In the genomic region with DNA sequence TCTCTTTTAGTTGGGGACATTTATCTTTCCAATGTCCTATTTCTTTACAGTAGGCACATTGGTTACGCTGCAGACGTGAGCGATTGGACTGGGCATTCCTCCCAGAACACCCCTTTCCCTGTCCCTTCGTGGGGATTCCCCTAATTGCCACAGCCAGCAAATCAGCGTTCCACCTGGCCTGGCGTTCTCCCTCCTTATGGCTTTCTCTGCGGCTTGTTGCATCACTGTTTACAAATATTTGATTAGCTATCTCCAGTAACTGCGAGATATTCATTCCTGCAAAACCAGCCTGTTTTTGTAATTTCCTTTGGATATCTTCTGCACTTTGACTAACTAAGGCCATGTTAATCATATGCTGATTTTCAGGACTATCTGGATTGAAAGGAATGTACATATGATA, we compare ENCODE assay signal across 17 cellular contexts.
DNase-seq lines count a peak whose midpoint lies in the region; ATAC-seq and TF ChIP-seq lines count a peak whose summit lies in the region.
"Had no signal": no experiment of that assay in that cellular context is flagged by ENCODE, and none has a peak within 500 bp of the region (broad histone marks: within the 10 kb centered on the region; RNA-seq: fewer than 3 reads in every experiment).

No MANE protein-coding gene starts in this region.

- no peak for TF ChIP-seq CTCF in Calu3 (IDR thresholded peaks at IDR 0.05; ENCODE audit: unreplicated experiment)
- no peak for TF ChIP-seq CTCF in LNCaP clone FGC (IDR thresholded peaks at IDR 0.05; ENCODE audit: control insufficient read depth, extremely low read depth, insufficient read depth)
- TF ChIP-seq CTCF in lower lobe of right lung (IDR thresholded peaks at IDR 0.05), result no peak
- no peak for TF ChIP-seq CTCF in WERI-Rb-1 (IDR thresholded peaks at IDR 0.05; ENCODE audit: low read depth, low read length)

- no peaks in the 10 kb centered on the region for H3K36me3 Mint-ChIP-seq in Calu3 (ENCODE audit: insufficient read depth, unreplicated experiment)

- peaks cover 36% of the 10 kb centered on the region for H3K4me1 Mint-ChIP-seq in Calu3 (ENCODE audit: low read depth, unreplicated experiment)

- CTCF ChIA-PET in Calu3 (lab: Charles Lee), result no interaction called here

- no peak overlapping the region for H3K4me3 Mint-ChIP-seq in Calu3 (ENCODE audit: low read depth, unreplicated experiment)
- H3K4me3 Mint-ChIP-seq: B cell; CD4-positive, alpha-beta T cell; GM23338; H9; IgD-negative memory B cell had no signal

- H3K27me3 ChIP-seq in lower lobe of right lung (ENCODE audit: low read depth), result no peaks in the 10 kb centered on the region
- peaks cover 37% of the 10 kb centered on the region for H3K27me3 ChIP-seq in WERI-Rb-1 (ENCODE audit: insufficient read depth, low read depth, severe bottlenecking)

- H3K4me1 ChIP-seq in lower lobe of right lung, result no peaks in the 10 kb centered on the region

- H3K4me3 ChIP-seq in LNCaP clone FGC (ENCODE audit: low read depth, low read length), result no peak overlapping the region
- no peak overlapping the region for H3K4me3 ChIP-seq in lower lobe of right lung
- no peak overlapping the region for H3K4me3 ChIP-seq in WERI-Rb-1 (ENCODE audit: low read depth, low read length)
- H3K4me3 ChIP-seq: GM23338 had no signal

- peak overlapping the region; percentile 8 for H3K27ac Mint-ChIP-seq in Calu3 (ENCODE audit: unreplicated experiment)
- H3K27ac Mint-ChIP-seq: B cell; CD4-positive, alpha-beta T cell; GM23338; H9 had no signal

- no TSS peak for BruUV-seq in Calu3 (replicated peaks; lab: Mats Ljungman, UMichigan)

- H3K27ac ChIP-seq in lower lobe of right lung, result no peak overlapping the region
- H3K27ac ChIP-seq in WERI-Rb-1, result no peak overlapping the region

- H3K9me3 ChIP-seq in lower lobe of right lung (no peaks in the 10 kb centered on the region), WERI-Rb-1 (ENCODE audit: severe bottlenecking) (no peaks in the 10 kb centered on the region)

- no peaks in the 10 kb centered on the region for H3K9me3 Mint-ChIP-seq in Calu3 (ENCODE audit: low read depth, unreplicated experiment)
- H3K9me3 Mint-ChIP-seq: CD4-positive, alpha-beta T cell; IgD-negative memory B cell had no signal

- ATAC-seq in lower lobe of right lung (peak; percentile 61 to 83), GM18873 (IDR thresholded peaks at IDR 0.05; ENCODE audit: low FRiP score, unreplicated experiment) (no peak), HG03159 (IDR thresholded peaks at IDR 0.05; ENCODE audit: unreplicated experiment) (no peak), GM19351 (IDR thresholded peaks at IDR 0.05; ENCODE audit: unreplicated experiment) (no peak)
- ATAC-seq: GM23338 had no signal

- peak; percentile 57 for DNase-seq in Calu3
- peak; percentile 6 for DNase-seq in LNCaP clone FGC (ENCODE audit: low read depth)
- DNase-seq in lower lobe of right lung, result no peak
- no peak for DNase-seq in WERI-Rb-1
- DNase-seq: C1 segment of cervical spinal cord; CD4-positive, alpha-beta T cell; DMS 273 treated with DMSO at 0.1 percent for 48 hours; DMS79 treated with DMSO at 0.1 percent for 48 hours; EL; H9; KG1 had no signal

- intact Hi-C loops in Calu3 (cut with micrococcal nuclease; ENCODE audit: unreplicated experiment), result loop anchor here (5.0 kb wide), 3 partner anchors 83 to 198 kb away; no protein-coding TSS in a partner anchor
- intact Hi-C loops in lower lobe of right lung (cut with DNase I), result no loop called here

- H3K27me3 Mint-ChIP-seq in Calu3 (ENCODE audit: unreplicated experiment), result no peaks in the 10 kb centered on the region
- H3K27me3 Mint-ChIP-seq: B cell; CD4-positive, alpha-beta T cell; IgD-negative memory B cell had no signal

- H3K36me3 ChIP-seq in lower lobe of right lung (no peaks in the 10 kb centered on the region), WERI-Rb-1 (no peaks in the 10 kb centered on the region)

Comparison
In these comparisons a context has a peak if more than half of its experiments do, and no peak if none do; other contexts are left out.
1. DNase-seq: peak in Calu3 (single experiment) and LNCaP clone FGC (single experiment); none in lower lobe of right lung (single experiment) and WERI-Rb-1 (single experiment).
2. ATAC-seq: peak in lower lobe of right lung (2 of 2); none in GM18873 (single experiment), HG03159 (single experiment) and GM19351 (single experiment).